12 cellular contexts compared by ENCODE assay signal in genomic region chr2:11899264-11899818, GRCh38.
DNase-seq lines count a peak whose midpoint lies in the region; ATAC-seq and TF ChIP-seq lines count a peak whose summit lies in the region.
"Had no signal": no experiment of that assay in that cellular context is flagged by ENCODE, and none has a peak within 500 bp of the region (broad histone marks: within the 10 kb centered on the region; RNA-seq: fewer than 3 reads in every experiment).

No MANE protein-coding gene starts in this region.

- H3K36me3 ChIP-seq in ACC112 (ENCODE audit: insufficient read depth, low read length) (no peaks in the 10 kb centered on the region), stomach (no peaks in the 10 kb centered on the region)
- H3K36me3 ChIP-seq: adrenal gland had no signal

- H3K27ac Mint-ChIP-seq in HFFc6 = no peak overlapping the region
- no peak overlapping the region for H3K27ac Mint-ChIP-seq in stimulated activated naive CD8-positive, alpha-beta T cell treated with anti-CD3 and anti-CD28 coated beads, Interleukin-15, amount 100 ng/mL, for 72 hours
- no peak overlapping the region for H3K27ac Mint-ChIP-seq in activated naive CD4-positive, alpha-beta T cell treated with anti-CD3 and anti-CD28 coated beads for 36 hours

- H3K9me3 Mint-ChIP-seq in HFFc6 = peaks cover 5% of the 10 kb centered on the region; the same call in 1 of the 2 replicates
- peaks cover 8 to 9% of the 10 kb centered on the region in 2 donors for H3K9me3 Mint-ChIP-seq in stimulated activated naive CD8-positive, alpha-beta T cell treated with anti-CD3 and anti-CD28 coated beads, Interleukin-15, amount 100 ng/mL, for 72 hours
- H3K9me3 Mint-ChIP-seq in activated naive CD4-positive, alpha-beta T cell treated with anti-CD3 and anti-CD28 coated beads for 36 hours = peaks cover 8% of the 10 kb centered on the region

- peaks cover 8% of the 10 kb centered on the region; the same call in 1 of the 2 replicates for H3K4me1 Mint-ChIP-seq in HFFc6 (ENCODE audit: low read depth)
- H3K4me1 Mint-ChIP-seq in stimulated activated naive CD8-positive, alpha-beta T cell treated with anti-CD3 and anti-CD28 coated beads, Interleukin-15, amount 100 ng/mL, for 72 hours = no peaks in the 10 kb centered on the region
- no peaks in the 10 kb centered on the region for H3K4me1 Mint-ChIP-seq in activated naive CD4-positive, alpha-beta T cell treated with anti-CD3 and anti-CD28 coated beads for 36 hours (ENCODE audit: low read depth)

- H3K4me3 ChIP-seq in ACC112 (ENCODE audit: low read depth, low read length) (no peak overlapping the region), astrocyte of the cerebellum (ENCODE audit: low read depth, low read length) (no peak overlapping the region), fibroblast of villous mesenchyme (ENCODE audit: low read depth, low read length) (no peak overlapping the region), stomach (no peak overlapping the region)
- H3K4me3 ChIP-seq: adrenal gland had no signal

- intact Hi-C loops in stomach (cut with DNase I; ENCODE audit: low total_unique reads) = no loop called here
- intact Hi-C loops in activated naive CD4-positive, alpha-beta T cell treated with anti-CD3 and anti-CD28 coated beads for 36 hours (cut with micrococcal nuclease) = no loop called here

- TF ChIP-seq POLR2A in stomach (IDR thresholded peaks at IDR 0.05) = no peak

- no peaks in the 10 kb centered on the region for H3K79me2 ChIP-seq in ACC112 (ENCODE audit: control insufficient read depth, insufficient read depth, low read length, unreplicated experiment)

- no peak overlapping the region for H2AFZ ChIP-seq in ACC112 (ENCODE audit: low read length, unreplicated experiment)

- H3K4me1 ChIP-seq in ACC112 (ENCODE audit: control insufficient read depth, insufficient read depth, low read length, unreplicated experiment) = peaks cover 11% of the 10 kb centered on the region
- H3K4me1 ChIP-seq in stomach = no peaks in the 10 kb centered on the region
- H3K4me1 ChIP-seq: adrenal gland had no signal

- H3K27ac ChIP-seq in ACC112 (ENCODE audit: low read depth, low read length) = peak overlapping the region; percentile 21; the same call in 1 of the 2 replicates
- H3K27ac ChIP-seq in stomach = no peak overlapping the region
- H3K27ac ChIP-seq: adrenal gland had no signal

- CTCF ChIA-PET in activated naive CD4-positive, alpha-beta T cell treated with anti-CD3 and anti-CD28 coated beads for 36 hours (lab: Charles Lee) = no interaction called here

- no peak for TF ChIP-seq CTCF in HFFc6 (IDR thresholded peaks at IDR 0.05)
- TF ChIP-seq CTCF in astrocyte of the cerebellum (IDR thresholded peaks at IDR 0.05; ENCODE audit: low read depth, low read length, missing control alignments) = no peak
- TF ChIP-seq CTCF in fibroblast of villous mesenchyme (IDR thresholded peaks at IDR 0.05; ENCODE audit: insufficient read depth, low read depth, low read length) = no peak
- no peak for TF ChIP-seq CTCF in stomach (IDR thresholded peaks at IDR 0.05)

- no peak for TF ChIP-seq EP300 in stomach (IDR thresholded peaks at IDR 0.05)

- in situ Hi-C loops in astrocyte of the cerebellum (cut with HindIII; ENCODE audit: low sequenced_read_pairs) = no loop called here

- peaks cover 19% of the 10 kb centered on the region for H3K27me3 Mint-ChIP-seq in HFFc6 (ENCODE audit: insufficient read depth)
- no peaks in the 10 kb centered on the region for H3K27me3 Mint-ChIP-seq in stimulated activated naive CD8-positive, alpha-beta T cell treated with anti-CD3 and anti-CD28 coated beads, Interleukin-15, amount 100 ng/mL, for 72 hours
- no peaks in the 10 kb centered on the region for H3K27me3 Mint-ChIP-seq in activated naive CD4-positive, alpha-beta T cell treated with anti-CD3 and anti-CD28 coated beads for 36 hours (ENCODE audit: low read depth)

- no peaks in the 10 kb centered on the region for H3K9me3 ChIP-seq in stomach
- H3K9me3 ChIP-seq: adrenal gland had no signal

- H3K36me3 Mint-ChIP-seq in HFFc6 (ENCODE audit: low read depth) = no peaks in the 10 kb centered on the region
- H3K36me3 Mint-ChIP-seq in activated naive CD4-positive, alpha-beta T cell treated with anti-CD3 and anti-CD28 coated beads for 36 hours (ENCODE audit: low read depth) = no peaks in the 10 kb centered on the region

- no peak for ATAC-seq in stimulated activated naive CD8-positive, alpha-beta T cell treated with anti-CD3 and anti-CD28 coated beads, Interleukin-15, amount 100 ng/mL, for 72 hours

- 82 to 89% (median 87%) methylated on average over 7 of the region's 7 CpGs for WGBS in stomach, 5 donors

- DNase-seq in HFFc6 = peak; percentile 48
- DNase-seq in astrocyte of the cerebellum (ENCODE audit: low read depth) = peak; percentile 35
- peak; percentile 17 for DNase-seq in fibroblast of villous mesenchyme (ENCODE audit: low read depth)
- DNase-seq in stimulated activated naive CD8-positive, alpha-beta T cell treated with anti-CD3 and anti-CD28 coated beads, Interleukin-15, amount 100 ng/mL, for 72 hours = no peak
- no peak for DNase-seq in stomach
- no peak for DNase-seq in COLO668 (lab: John Stamatoyannopoulos, UW; ENCODE audit: unreplicated experiment)
- no peak for DNase-seq in activated naive CD4-positive, alpha-beta T cell treated with anti-CD3 and anti-CD28 coated beads for 36 hours
- DNase-seq: DMS79, NCI-H748 treated with DMSO at 0.1 percent for 48 hours, posterior cingulate gyrus had no signal

- H3K27me3 ChIP-seq in ACC112 (ENCODE audit: insufficient read depth, low read length) (0 out of 2 replicates have a peak, but pooled peaks cover 3% of the 10 kb centered on the region), stomach (no peaks in the 10 kb centered on the region)
- H3K27me3 ChIP-seq: adrenal gland had no signal

- H3K4me3 Mint-ChIP-seq in HFFc6 = no peak overlapping the region
- H3K4me3 Mint-ChIP-seq in stimulated activated naive CD8-positive, alpha-beta T cell treated with anti-CD3 and anti-CD28 coated beads, Interleukin-15, amount 100 ng/mL, for 72 hours = no peak overlapping the region
- H3K4me3 Mint-ChIP-seq in activated naive CD4-positive, alpha-beta T cell treated with anti-CD3 and anti-CD28 coated beads for 36 hours = no peak overlapping the region

Comparison
In these comparisons a context has a peak if more than half of its experiments do, and no peak if none do; other contexts are left out.
1. DNase-seq: peak in HFFc6 (single experiment), astrocyte of the cerebellum (single experiment) and fibroblast of villous mesenchyme (single experiment); none in stimulated activated naive CD8-positive, alpha-beta T cell treated with anti-CD3 and anti-CD28 coated beads, Interleukin-15, amount 100 ng/mL, for 72 hours (0 of 2), stomach (single experiment), COLO668 (single experiment) and activated naive CD4-positive, alpha-beta T cell treated with anti-CD3 and anti-CD28 coated beads for 36 hours (single experiment).